8 cellular contexts compared by ENCODE assay signal in genomic region chr22:30667486-30668305, GRCh38. TPM values are rescaled to one million over a fixed set of nuclear protein-coding genes. Genes with fewer than 3 reads are reported as not detected.
A peak's percentile ranks its signal among the peaks of the same experiment; 100 is the strongest.
DNase-seq lines count a peak whose midpoint lies in the region; ATAC-seq and TF ChIP-seq lines count a peak whose summit lies in the region.

Gene DUSP18 (minus strand): TSS chr22:30667875. CDS start chr22:30664003, 3,872 bp downstream.

- in situ Hi-C loops in ACHN (cut with HindIII; ENCODE audit: low pct_ligation_motif_present, low pct_unique_long_range_greater_than_20kb, low sequenced_read_pairs) = no loop called here

- H3K9ac ChIP-seq in skeletal muscle tissue (ENCODE audit: low read depth in 1 of 3, low read length in 3 of 3) = peak within 1 kb of the TSS; percentile 76 to 84 (median 79)

- H3K9me3 ChIP-seq in breast epithelium = no peaks in the 10 kb centered on the region
- H3K9me3 ChIP-seq in iPS-18c (ENCODE audit: control insufficient read depth, insufficient read depth, low read length) = no peaks in the 10 kb centered on the region
- H3K9me3 ChIP-seq in skeletal muscle tissue (ENCODE audit: control insufficient read depth in 3 of 3, low read length in 3 of 3) = no peaks in the 10 kb centered on the region

- peak; percentile 87 for DNase-seq in ACHN
- peak; percentile 86 for DNase-seq in NCI-H2171 treated with DMSO at 0.1 percent for 48 hours (lab: John Stamatoyannopoulos, UW)
- peak; percentile 89 to 95 for DNase-seq in breast epithelium (ENCODE audit: low spot score in 2 of 2)

- ATAC-seq in GM18861 (IDR thresholded peaks at IDR 0.05; ENCODE audit: unreplicated experiment) (peak; percentile 71), HG03097 (IDR thresholded peaks at IDR 0.05; ENCODE audit: low FRiP score, unreplicated experiment) (peak; percentile 90)

- no peaks in the 10 kb centered on the region for H3K4me1 ChIP-seq in breast epithelium
- peaks cover 12 to 15% (median 15%) of the 10 kb centered on the region in 3 donors for H3K4me1 ChIP-seq in skeletal muscle tissue (ENCODE audit: control insufficient read depth in 3 of 3, insufficient read depth in 3 of 3, low read length in 3 of 3)

- peak within 1 kb of the TSS; percentile 38; the same call in 1 of the 2 replicates for H3K27ac ChIP-seq in VCaP
- H3K27ac ChIP-seq in breast epithelium = peak within 1 kb of the TSS; percentile 79 to 88
- peak within 1 kb of the TSS; percentile 8 for H3K27ac ChIP-seq in skeletal muscle tissue (ENCODE audit: low read depth, low read length)

- no peaks in the 10 kb centered on the region for H3K36me3 ChIP-seq in breast epithelium
- H3K36me3 ChIP-seq in skeletal muscle tissue (ENCODE audit: control insufficient read depth in 3 of 3, insufficient read depth in 3 of 3, low read length in 3 of 3) = peaks cover 8 to 12% (median 12%) of the 10 kb centered on the region in 3 donors

- TF ChIP-seq POLR2A in breast epithelium (IDR thresholded peaks at IDR 0.05) = no peak

- TF ChIP-seq CTCF in VCaP (conservative IDR thresholded peaks at IDR 0.05) (no peak), breast epithelium (IDR thresholded peaks at IDR 0.05) (peak in 1 of 3 donors; percentile 12)

- no peaks in the 10 kb centered on the region for H3K27me3 ChIP-seq in breast epithelium
- no peaks in the 10 kb centered on the region for H3K27me3 ChIP-seq in skeletal muscle tissue (ENCODE audit: control insufficient read depth in 3 of 3, insufficient read depth in 3 of 3, low read length in 3 of 3)

- intact Hi-C loops in breast epithelium (cut with DNase I; ENCODE audit: low total_unique reads) = no loop called here

- peak within 1 kb of the TSS; percentile 78 to 95 (median 84) for H3K4me3 ChIP-seq in breast epithelium
- peak within 1 kb of the TSS; percentile 89 for H3K4me3 ChIP-seq in iPS-18c (ENCODE audit: insufficient read depth, low read depth, low read length)
- H3K4me3 ChIP-seq in skeletal muscle tissue (ENCODE audit: low read length in 3 of 3) = peak within 1 kb of the TSS; percentile 76 to 94 (median 80)

RNA-seq across cellular contexts. Expression of gene DUSP18, which starts in this region (rescaled TPM):
- total RNA-seq in breast epithelium = 10 to 100 TPM in 1 of 3 donors, 1 to 10 TPM in 2; 5.9 to 12.0 (median 8.0) TPM
- total RNA-seq in skeletal muscle tissue = 1.0 TPM

Comparison
In these comparisons a context has a peak if more than half of its experiments do, and no peak if none do; other contexts are left out.
1. Peak in every context shown above with its lines: DNase-seq, ATAC-seq, H3K4me3 ChIP-seq and H3K27ac ChIP-seq.
2. H3K27ac ChIP-seq: peak in every context shown above with its lines; median percentile 84 in breast epithelium; 38 in VCaP; 8 in skeletal muscle tissue.